Comparison of ENCODE assay signal across 2 cellular contexts in genomic region chr7:98863601-98864000, GRCh38.
TF ChIP-seq lines count a peak whose summit lies in the region.

No MANE protein-coding gene starts in this region.

TF ChIP-seq in HEK293, 187 proteins besides CTCF, POLR2A, EP300 and RAD21:
- TF ChIP-seq ZNF280C (tag by site-specific recombination; IDR thresholded peaks at IDR 0.05), result no peak
- TF ChIP-seq ZNF292 (tag by site-specific recombination; IDR thresholded peaks at IDR 0.05; ENCODE audit: borderline replicate concordance, low read depth), result no peak
- no peak for TF ChIP-seq ATF2 (tag by site-specific recombination; IDR thresholded peaks at IDR 0.05; ENCODE audit: low read depth)
- no peak for TF ChIP-seq ZNF10 (tag by site-specific recombination; IDR thresholded peaks at IDR 0.05)
- peak; percentile 98 for TF ChIP-seq PRDM1 (tag by site-specific recombination; IDR thresholded peaks at IDR 0.05)
- no peak for TF ChIP-seq ZNF837 (tag by site-specific recombination; IDR thresholded peaks at IDR 0.05)
- peak; percentile 98 for TF ChIP-seq ZNF366 (tag by site-specific recombination; conservative IDR thresholded peaks at IDR 0.05)

TF ChIP-seq in K562, 482 proteins besides CTCF, POLR2A, EP300 and RAD21:
- TF ChIP-seq HDAC1 (IDR thresholded peaks at IDR 0.05) (0 out of 4 replicates have a peak, but pooled peaks of 1 of the 2 experiments have one; percentile 11), TRIM28 (IDR thresholded peaks at IDR 0.05) (no peak), HBP1 (CRISPR knock-in tag; IDR thresholded peaks at IDR 0.05) (peak; percentile 64; the same call in 1 of the 2 replicates), ELF4 (CRISPR knock-in tag; IDR thresholded peaks at IDR 0.05) (0 out of 2 replicates have a peak, but pooled peaks have one; percentile 18), NR2F6 (CRISPR knock-in tag; IDR thresholded peaks at IDR 0.05) (no peak), THRB (CRISPR knock-in tag; conservative IDR thresholded peaks at IDR 0.05) (0 out of 2 replicates have a peak, but pooled peaks have one; percentile 75), ZNF512 (tag; IDR thresholded peaks at IDR 0.05) (peak; percentile 95), MTA1 (IDR thresholded peaks at IDR 0.05; ENCODE audit: borderline replicate concordance) (0 out of 2 replicates have a peak, but pooled peaks have one; percentile 21), ZSCAN32 (CRISPR knock-in tag; IDR thresholded peaks at IDR 0.05) (no peak), ZNF311 (CRISPR knock-in tag; IDR thresholded peaks at IDR 0.05) (no peak)
